ENCODE assay signal across 20 cellular contexts in the genomic region with DNA sequence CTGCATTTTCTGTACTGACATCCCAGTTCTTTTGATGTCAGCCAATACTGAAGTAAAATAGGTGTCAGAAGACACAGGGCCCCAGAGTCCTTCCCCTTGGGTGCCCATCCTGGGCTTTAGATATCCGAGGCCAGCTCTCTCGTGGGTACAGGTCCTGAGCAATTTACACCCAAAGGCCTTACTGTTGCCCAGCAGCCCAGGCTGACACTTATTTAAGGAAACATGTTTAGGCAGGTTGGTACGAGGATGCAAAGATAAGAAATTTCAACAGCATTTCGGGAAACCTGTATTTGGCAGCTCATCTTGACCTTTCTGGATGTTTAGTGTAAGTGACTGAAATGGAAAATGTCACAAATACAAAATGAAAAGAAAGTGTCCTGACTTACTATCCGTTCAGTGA. TPM values are rescaled to one million over a fixed set of nuclear protein-coding genes. Genes with fewer than 3 reads are reported as not detected.
"Had no signal": no experiment of that assay in that cellular context is flagged by ENCODE, and none has a peak within 500 bp of the region (broad histone marks: within the 10 kb centered on the region; RNA-seq: fewer than 3 reads in every experiment).

No MANE protein-coding gene starts in this region.

- H3K4me3 ChIP-seq: right lobe of liver, SJSA1, spleen, testis, upper lobe of right lung had no signal

- H3K27me3 ChIP-seq: brain microvascular endothelial cell, right lobe of liver, SJSA1, spleen, testis, upper lobe of right lung had no signal

- ATAC-seq: activated CD8-positive, alpha-beta T cell treated with anti-CD3 and anti-CD28 coated beads for 36 hours; right lobe of liver; stimulated activated naive CD8-positive, alpha-beta T cell treated with anti-CD3 and anti-CD28 coated beads, Interleukin-15, amount 100 ng/mL, for 72 hours; upper lobe of right lung had no signal

- FAIRE-seq: endometrium, kidney, TTC549 had no signal

- H3K4me1 ChIP-seq: right lobe of liver, testis had no signal

- H3K36me3 ChIP-seq: brain microvascular endothelial cell, right lobe of liver, SJSA1, spleen, upper lobe of right lung had no signal

- H3K27ac ChIP-seq: brain microvascular endothelial cell, right lobe of liver, SJSA1, spleen, testis, upper lobe of right lung had no signal

- DNase-seq: activated B cell treated with CpG ODN at 0.5 μM for 24 hours; activated CD4-positive, alpha-beta T cell treated with anti-CD3 and anti-CD28 coated beads for 48 hours; activated CD8-positive, alpha-beta memory T cell treated with anti-CD3 and anti-CD28 coated beads, Interleukin-2, amount 50 U/mL, for 4 hours; activated CD8-positive, alpha-beta T cell treated with anti-CD3 and anti-CD28 coated beads for 36 hours; activated gamma-delta T cell treated with Interleukin-2 at 50 U/mL for 16 hours; activated naive CD8-positive, alpha-beta T cell treated with anti-CD3 and anti-CD28 coated beads for 36 hours; activated T-cell treated with anti-CD3 and anti-CD28 coated beads, Interleukin-2, amount 50 U/mL, for 48 hours; amygdala; brain microvascular endothelial cell; foreskin melanocyte; kidney; nephron progenitor cell; right lobe of liver; spleen; stimulated activated naive CD8-positive, alpha-beta T cell treated with anti-CD3 and anti-CD28 coated beads, Interleukin-15, amount 100 ng/mL, for 72 hours; testis; upper lobe of right lung had no signal

- H3K9me3 ChIP-seq: right lobe of liver, SJSA1, spleen, testis, upper lobe of right lung had no signal

RNA-seq across cellular contexts. Expression of a gene that starts 19.0 kb away (rescaled TPM):
- total RNA-seq: activated CD8-positive, alpha-beta T cell treated with anti-CD3 and anti-CD28 coated beads for 36 hours; activated naive CD8-positive, alpha-beta T cell treated with anti-CD3 and anti-CD28 coated beads for 36 hours had no signal
